1 cellular context compared by ENCODE assay signal in genomic region chr2:189347540-189347939, GRCh38.
TF ChIP-seq lines count a peak whose summit lies in the region.

No MANE protein-coding gene starts in this region.

TF ChIP-seq in K562, 482 proteins besides CTCF, POLR2A, EP300 and RAD21 (continued from another document):
- TF ChIP-seq ZNF407 (IDR thresholded peaks at IDR 0.05; ENCODE audit: low read depth): no peak
- 0 out of 2 replicates have a peak, but pooled peaks have one; percentile 17 for TF ChIP-seq CBFA2T3 (IDR thresholded peaks at IDR 0.05)
- TF ChIP-seq ADNP (tag; IDR thresholded peaks at IDR 0.05): no peak
- TF ChIP-seq NFE2L1 (tag; IDR thresholded peaks at IDR 0.05; ENCODE audit: borderline replicate concordance, low read depth): peak; percentile 93
- no peak for TF ChIP-seq NCOR1 (IDR thresholded peaks at IDR 0.05)
- peak; percentile 53 for TF ChIP-seq ARID1B (IDR thresholded peaks at IDR 0.05)
- peak; percentile 52; the same call in 1 of the 2 replicates for TF ChIP-seq DPF2 (IDR thresholded peaks at IDR 0.05)
- TF ChIP-seq DEAF1 (CRISPR knock-in tag; IDR thresholded peaks at IDR 0.05): peak; percentile 17; the same call in 1 of the 2 replicates
- peak; percentile 10; the same call in 1 of the 2 replicates for TF ChIP-seq RB1 (IDR thresholded peaks at IDR 0.05; ENCODE audit: low read depth)
